In genomic region chr10:47553860-47554247, GRCh38 we compare ENCODE assay signal across 8 cellular contexts. TPM values are rescaled to one million over a fixed set of nuclear protein-coding genes. Genes with fewer than 3 reads are reported as not detected.
DNase-seq lines count a peak whose midpoint lies in the region; ATAC-seq and TF ChIP-seq lines count a peak whose summit lies in the region.
"Not testable (repeated sequence)": the region's sequence is repeated elsewhere in the genome, so short reads cannot be mapped to it uniquely, and the experiment has no call there.

No MANE protein-coding gene starts in this region.

- peak overlapping the region; percentile 53; the same call in 1 of the 2 replicates for H3K4me2 ChIP-seq in PC-3 (ENCODE audit: low read length)

- H3K9me3 Mint-ChIP-seq in activated T-helper 2 cell treated with anti-CD3 and anti-CD28 coated beads, Interferon-gamma antibody, Interleukin-2, Interleukin-4, amounts not matched to agents 10 μg/mL and 5 μg/mL and 100 μg/mL, durations not matched to agents 14 hours and 24 hours and 36 hours; nephron; stimulated activated naive CD8-positive, alpha-beta T cell treated with anti-CD3 and anti-CD28 coated beads, Interleukin-15, Interleukin-2, amounts not matched to agents 100 ng/mL and 50 ng/mL, for 24 hours: not testable (repeated sequence)

- H3K27ac ChIP-seq in PC-3 (ENCODE audit: low read length) (peak overlapping the region; percentile 75; the same call in 1 of the 2 replicates), duodenal mucosa (ENCODE audit: low read depth, low read length) (peak overlapping the region; percentile 56)
- H3K27ac ChIP-seq in iPS DF 6.9 (ENCODE audit: low read length), result not testable (repeated sequence)

- POLR2A ChIA-PET in BJ (lab: Charles Lee); PC-3 (lab: Charles Lee; ENCODE audit: unreplicated experiment): not testable (repeated sequence)

- H3K9me2 ChIP-seq in PC-3 (replicated peaks; ENCODE audit: low read length), result not testable (repeated sequence)

- peak overlapping the region; percentile 82 for H3K9ac ChIP-seq in PC-3 (ENCODE audit: low read length)
- peak overlapping the region in 1 of 2 donors; percentile 54 for H3K9ac ChIP-seq in duodenal mucosa (ENCODE audit: low read depth in 1 of 2, low read length in 2 of 2)

- H3K27me3 ChIP-seq in BJ (ENCODE audit: control insufficient read depth, insufficient read depth, low read length); PC-3 (ENCODE audit: low read length); duodenal mucosa (ENCODE audit: control insufficient read depth in 1 of 2, insufficient read depth in 2 of 2, low read length in 2 of 2); iPS DF 6.9 (ENCODE audit: control insufficient read depth, insufficient read depth, low read length): not testable (repeated sequence)

- not testable (repeated sequence) for H2AFZ ChIP-seq in PC-3 (ENCODE audit: low read length)

- WGBS in iPS DF 6.9 (ENCODE audit: insufficient coverage, insufficient read length), result no CpG with 5 or more reads among the region's 17 CpGs

- not testable (repeated sequence) for DNase-seq in BJ (ENCODE audit: low read depth); PC-3; activated T-helper 2 cell treated with anti-CD3 and anti-CD28 coated beads, Interferon-gamma antibody, Interleukin-2, Interleukin-4, amounts not matched to agents 10 μg/mL and 5 μg/mL and 100 μg/mL, durations not matched to agents 14 hours and 24 hours and 36 hours (ENCODE audit: low spot score); iPS DF 6.9 (ENCODE audit: low read depth, low spot score)

- H3K36me3 ChIP-seq in BJ (ENCODE audit: control insufficient read depth, insufficient read depth, low read length); PC-3 (ENCODE audit: low read depth, low read length); duodenal mucosa (ENCODE audit: control insufficient read depth in 1 of 2, insufficient read depth in 2 of 2, low read length in 2 of 2); iPS DF 6.9 (ENCODE audit: control insufficient read depth, insufficient read depth, low read length): not testable (repeated sequence)

- H3K4me3 ChIP-seq in BJ (ENCODE audit: low read depth, low read length), result peak overlapping the region; percentile 40
- H3K4me3 ChIP-seq in PC-3 (ENCODE audit: low read length), result peak overlapping the region; percentile 74; the same call in 1 of the 2 replicates
- peak overlapping the region; percentile 59 to 61 for H3K4me3 ChIP-seq in duodenal mucosa (ENCODE audit: low read depth in 1 of 2, low read length in 2 of 2)
- H3K4me3 ChIP-seq in iPS DF 6.9 (ENCODE audit: low read length), result peak overlapping the region; percentile 41; the same call in 1 of the 2 replicates

- peak overlapping the region; percentile 79 for H3K27ac Mint-ChIP-seq in activated T-helper 2 cell treated with anti-CD3 and anti-CD28 coated beads, Interferon-gamma antibody, Interleukin-2, Interleukin-4, amounts not matched to agents 10 μg/mL and 5 μg/mL and 100 μg/mL, durations not matched to agents 14 hours and 24 hours and 36 hours
- peak overlapping the region in 1 of 3 experiments; percentile 97 for H3K27ac Mint-ChIP-seq in nephron
- not testable (repeated sequence) for H3K27ac Mint-ChIP-seq in stimulated activated naive CD8-positive, alpha-beta T cell treated with anti-CD3 and anti-CD28 coated beads, Interleukin-15, Interleukin-2, amounts not matched to agents 100 ng/mL and 50 ng/mL, for 24 hours

- not testable (repeated sequence) for H3K79me2 ChIP-seq in PC-3 (ENCODE audit: low read length)

- CTCF ChIA-PET in BJ (lab: Yijun Ruan, JAX); PC-3 (lab: Charles Lee): not testable (repeated sequence)

- peak; percentile 3 for ATAC-seq in HG02623 (IDR thresholded peaks at IDR 0.05; ENCODE audit: unreplicated experiment)
- ATAC-seq in PC-3, result not testable (repeated sequence)

- H3K4me1 Mint-ChIP-seq in activated T-helper 2 cell treated with anti-CD3 and anti-CD28 coated beads, Interferon-gamma antibody, Interleukin-2, Interleukin-4, amounts not matched to agents 10 μg/mL and 5 μg/mL and 100 μg/mL, durations not matched to agents 14 hours and 24 hours and 36 hours (ENCODE audit: low read depth), result peaks cover 34% of the 10 kb centered on the region
- H3K4me1 Mint-ChIP-seq in nephron; stimulated activated naive CD8-positive, alpha-beta T cell treated with anti-CD3 and anti-CD28 coated beads, Interleukin-15, Interleukin-2, amounts not matched to agents 100 ng/mL and 50 ng/mL, for 24 hours (ENCODE audit: low read depth): not testable (repeated sequence)

- not testable (repeated sequence) for H3F3A ChIP-seq in PC-3 (ENCODE audit: low read length, unreplicated experiment)

- intact Hi-C loops in PC-3 (cut with micrococcal nuclease); activated T-helper 2 cell treated with anti-CD3 and anti-CD28 coated beads, Interferon-gamma antibody, Interleukin-2, Interleukin-4, amounts not matched to agents 10 μg/mL and 5 μg/mL and 100 μg/mL, durations not matched to agents 14 hours and 24 hours and 36 hours (cut with micrococcal nuclease): not testable (repeated sequence)

- not testable (repeated sequence) for H3K4me1 ChIP-seq in PC-3 (ENCODE audit: insufficient read depth, low read length); duodenal mucosa (ENCODE audit: control insufficient read depth in 1 of 2, insufficient read depth in 2 of 2, low read length in 2 of 2); iPS DF 6.9 (ENCODE audit: control insufficient read depth, insufficient read depth, low read length)

- H3K4me3 Mint-ChIP-seq in activated T-helper 2 cell treated with anti-CD3 and anti-CD28 coated beads, Interferon-gamma antibody, Interleukin-2, Interleukin-4, amounts not matched to agents 10 μg/mL and 5 μg/mL and 100 μg/mL, durations not matched to agents 14 hours and 24 hours and 36 hours (ENCODE audit: low read depth), result peak overlapping the region; percentile 94
- H3K4me3 Mint-ChIP-seq in nephron, result peak overlapping the region; percentile 77 to 97 (median 79)
- peak overlapping the region; percentile 94 for H3K4me3 Mint-ChIP-seq in stimulated activated naive CD8-positive, alpha-beta T cell treated with anti-CD3 and anti-CD28 coated beads, Interleukin-15, Interleukin-2, amounts not matched to agents 100 ng/mL and 50 ng/mL, for 24 hours

- not testable (repeated sequence) for TF ChIP-seq CTCF in BJ (IDR thresholded peaks at IDR 0.05; ENCODE audit: insufficient read depth, low read depth, low read length); PC-3 (conservative IDR thresholded peaks at IDR 0.05; ENCODE audit: low read depth, low read length); nephron (IDR thresholded peaks at IDR 0.05; ENCODE audit: unreplicated experiment in 3 of 3)

- not testable (repeated sequence) for H3K36me3 Mint-ChIP-seq in activated T-helper 2 cell treated with anti-CD3 and anti-CD28 coated beads, Interferon-gamma antibody, Interleukin-2, Interleukin-4, amounts not matched to agents 10 μg/mL and 5 μg/mL and 100 μg/mL, durations not matched to agents 14 hours and 24 hours and 36 hours (ENCODE audit: low read depth); nephron (ENCODE audit: low read depth); stimulated activated naive CD8-positive, alpha-beta T cell treated with anti-CD3 and anti-CD28 coated beads, Interleukin-15, Interleukin-2, amounts not matched to agents 100 ng/mL and 50 ng/mL, for 24 hours (ENCODE audit: low read depth)

- not testable (repeated sequence) for H3K27me3 Mint-ChIP-seq in activated T-helper 2 cell treated with anti-CD3 and anti-CD28 coated beads, Interferon-gamma antibody, Interleukin-2, Interleukin-4, amounts not matched to agents 10 μg/mL and 5 μg/mL and 100 μg/mL, durations not matched to agents 14 hours and 24 hours and 36 hours (ENCODE audit: low read depth); nephron (ENCODE audit: low read depth); stimulated activated naive CD8-positive, alpha-beta T cell treated with anti-CD3 and anti-CD28 coated beads, Interleukin-15, Interleukin-2, amounts not matched to agents 100 ng/mL and 50 ng/mL, for 24 hours

- BruUV-seq in PC-3 (replicated peaks; lab: Mats Ljungman, UMichigan), result not testable (repeated sequence)

- not testable (repeated sequence) for H3K9me3 ChIP-seq in PC-3 (ENCODE audit: low read length); duodenal mucosa (ENCODE audit: control insufficient read depth in 1 of 2, low read length in 2 of 2); iPS DF 6.9 (ENCODE audit: control insufficient read depth, insufficient read depth, low read length)

- H4K20me1 ChIP-seq in PC-3 (ENCODE audit: low read length), result not testable (repeated sequence)

RNA-seq across cellular contexts. Expression of gene AGAP9, which starts 30.4 kb away (rescaled TPM):
- 3.7 and 3.8 TPM in 2 replicates for polyA plus RNA-seq in BJ (2011; rRNA removed)
- polyA minus RNA-seq in BJ (2011; rRNA and poly(A)+ RNA removed), result 1.3 and 2.8 TPM in 2 replicates
- total RNA-seq in PC-3 (2014; rRNA removed), result 5.6 and 7.1 TPM in 2 replicates
- total RNA-seq in activated T-helper 2 cell treated with anti-CD3 and anti-CD28 coated beads, Interferon-gamma antibody, Interleukin-2, Interleukin-4, amounts not matched to agents 10 μg/mL and 5 μg/mL and 100 μg/mL, durations not matched to agents 14 hours and 24 hours and 36 hours, result 32.1 and 33.9 TPM in 2 replicates
